ENCODE assay signal across 8 cellular contexts in genomic region chr19:50333235-50333736, GRCh38. TPM values are rescaled to one million over a fixed set of nuclear protein-coding genes. Genes with fewer than 3 reads are reported as not detected.
DNase-seq lines count a peak whose midpoint lies in the region; ATAC-seq and TF ChIP-seq lines count a peak whose summit lies in the region.

No MANE protein-coding gene starts in this region.

- peak overlapping the region; percentile 7 for H4K12ac ChIP-seq in trophoblast cell (ENCODE audit: low read depth, low read length)

- H2BK12ac ChIP-seq in trophoblast cell (ENCODE audit: low read length) = no peak overlapping the region

- no peaks in the 10 kb centered on the region for H3K36me3 ChIP-seq in CD4-positive, alpha-beta memory T cell (ENCODE audit: insufficient read depth, low read length)
- H3K36me3 ChIP-seq in SK-N-SH (replicated peaks in 1 of 2; ENCODE audit: control insufficient read depth in 1 of 2, insufficient read depth in 2 of 2, low read length in 1 of 2) (no peaks in the 10 kb centered on the region), cardiac muscle cell (no peaks in the 10 kb centered on the region), trophoblast cell (ENCODE audit: control insufficient read depth in 1 of 2, insufficient read depth in 2 of 2, low read length in 2 of 2) (peaks cover under 1 to 5% of the 10 kb centered on the region in 2 experiments), thymus (ENCODE audit: control insufficient read depth, insufficient read depth) (no peaks in the 10 kb centered on the region)

- H4K91ac ChIP-seq in trophoblast cell (ENCODE audit: low read depth, low read length) = peak overlapping the region; percentile 100

- peaks cover 51% of the 10 kb centered on the region for H3K4me1 ChIP-seq in CD4-positive, alpha-beta memory T cell (ENCODE audit: insufficient read depth, low read length)
- H3K4me1 ChIP-seq in SK-N-SH (ENCODE audit: control insufficient read depth in 1 of 2, insufficient read depth in 2 of 2, low read depth in 1 of 2, low read length in 1 of 2) (peaks cover 7 to 38% of the 10 kb centered on the region in 2 experiments; a peak in 2 of 4 replicates), cardiac muscle cell (ENCODE audit: low read depth) (peaks cover 13% of the 10 kb centered on the region), trophoblast cell (ENCODE audit: control insufficient read depth in 1 of 2, insufficient read depth in 2 of 2, low read length in 2 of 2) (peaks cover 11 to 19% of the 10 kb centered on the region in 2 experiments), thymus (ENCODE audit: control insufficient read depth, insufficient read depth, low read length) (peaks cover 22% of the 10 kb centered on the region)

- peaks cover 28 to 62% (median 41%) of the 10 kb centered on the region in 4 donors for H3K4me1 Mint-ChIP-seq in CD4-positive, alpha-beta memory T cell

- H2BK5ac ChIP-seq in trophoblast cell (ENCODE audit: low read depth, low read length, poor library complexity) = peak overlapping the region; percentile 99

- no peaks in the 10 kb centered on the region for H3K9me3 ChIP-seq in CD4-positive, alpha-beta memory T cell (ENCODE audit: control insufficient read depth in 1 of 2, low read length in 2 of 2)
- H3K9me3 ChIP-seq in SK-N-SH = no peaks in the 10 kb centered on the region
- H3K9me3 ChIP-seq in cardiac muscle cell (ENCODE audit: low read depth) = no peaks in the 10 kb centered on the region
- peaks cover 4% of the 10 kb centered on the region for H3K9me3 ChIP-seq in trophoblast cell (ENCODE audit: insufficient read depth, low read depth, low read length)
- peaks cover 17% of the 10 kb centered on the region for H3K9me3 ChIP-seq in thymus (ENCODE audit: control insufficient read depth)

- no peak for TF ChIP-seq EP300 in SK-N-SH (IDR thresholded peaks at IDR 0.05; ENCODE audit: borderline replicate concordance in 1 of 2, low read depth in 1 of 2, low read length in 1 of 2)

- H3K14ac ChIP-seq in trophoblast cell (ENCODE audit: low read length) = peak overlapping the region; percentile 58

- peaks cover 0 to 18% (median 10%) of the 10 kb centered on the region in 8 donors for H3K9me3 Mint-ChIP-seq in CD4-positive, alpha-beta memory T cell
- H3K9me3 Mint-ChIP-seq in activated naive CD4-positive, alpha-beta T cell treated with anti-CD3 and anti-CD28 coated beads, Interleukin-2, amount 50 U/mL, for 72 hours = peaks cover 8 to 9% of the 10 kb centered on the region in 2 donors

- no peak for TF ChIP-seq CTCF in SK-N-SH (IDR thresholded peaks at IDR 0.05)
- TF ChIP-seq CTCF in cardiac muscle cell (IDR thresholded peaks at IDR 0.05; ENCODE audit: low read depth, low read length) = peak; percentile 6

- CTCF ChIA-PET in CD4-positive, alpha-beta memory T cell (lab: Charles Lee; ENCODE audit: partially characterized antibody) = interaction anchor here (1.3 to 1.8 kb wide), 2 partner anchors 24 to 43 kb away, joined by 3 to 11 read pairs; partner anchors contain the start of gene NR1H2
- CTCF ChIA-PET in SK-N-SH (lab: Yijun Ruan, JAX) = interaction anchor here (5.2 kb wide), 1 partner anchor 24 kb away, joined by 33 read pairs; no protein-coding TSS in a partner anchor

- H3K18ac ChIP-seq in trophoblast cell (ENCODE audit: low read length) = peak overlapping the region; percentile 12

- intact Hi-C loops in CD4-positive, alpha-beta memory T cell (cut with micrococcal nuclease) = loop anchor here (1.0 to 5.0 kb wide), 4 partner anchors 24 to 471 kb away; partner anchors contain the start of genes JOSD2 and POLD1

- peaks cover 17% of the 10 kb centered on the region for H3K27me3 ChIP-seq in CD4-positive, alpha-beta memory T cell (ENCODE audit: insufficient read depth, low read length)
- H3K27me3 ChIP-seq in SK-N-SH (ENCODE audit: insufficient read depth) = no peaks in the 10 kb centered on the region
- no peaks in the 10 kb centered on the region for H3K27me3 ChIP-seq in cardiac muscle cell
- H3K27me3 ChIP-seq in trophoblast cell (ENCODE audit: insufficient read depth, low read length) = no peaks in the 10 kb centered on the region
- peaks cover 22% of the 10 kb centered on the region for H3K27me3 ChIP-seq in thymus (ENCODE audit: control insufficient read depth, insufficient read depth)

- no peaks in the 10 kb centered on the region for H3K79me2 ChIP-seq in SK-N-SH (ENCODE audit: insufficient read depth)
- peaks cover 20% of the 10 kb centered on the region for H3K79me2 ChIP-seq in trophoblast cell (ENCODE audit: control insufficient read depth, insufficient read depth, low read length, poor library complexity)

- H3K23ac ChIP-seq in trophoblast cell (ENCODE audit: low read length) = no peak overlapping the region

- no peaks in the 10 kb centered on the region for H3K9me2 ChIP-seq in SK-N-SH

- H3K9ac ChIP-seq in SK-N-SH (peak overlapping the region; percentile 28; the same call in 1 of the 2 replicates), trophoblast cell (ENCODE audit: low read length) (no peak overlapping the region)

- TF ChIP-seq RAD21 in SK-N-SH (IDR thresholded peaks at IDR 0.05; ENCODE audit: low read length) = no peak

- H3K4me2 ChIP-seq in SK-N-SH (peak overlapping the region; percentile 64), trophoblast cell (ENCODE audit: low read length) (peak overlapping the region; percentile 60)

- peak overlapping the region; percentile 91 for H3K4ac ChIP-seq in trophoblast cell (ENCODE audit: low read depth, low read length)

- no peaks in the 10 kb centered on the region for H4K20me1 ChIP-seq in SK-N-SH (ENCODE audit: insufficient read depth)

- H3K27ac ChIP-seq in CD4-positive, alpha-beta memory T cell (ENCODE audit: low read depth, low read length) = peak overlapping the region; percentile 3
- peak overlapping the region in 1 of 2 experiments; percentile 88; a peak in 2 of 4 replicates for H3K27ac ChIP-seq in SK-N-SH (ENCODE audit: low read depth in 2 of 2, low read length in 1 of 2)
- peak overlapping the region; percentile 96 for H3K27ac ChIP-seq in cardiac muscle cell
- H3K27ac ChIP-seq in trophoblast cell (ENCODE audit: low read depth, low read length) = peak overlapping the region; percentile 100
- peak overlapping the region; percentile 62 for H3K27ac ChIP-seq in thymus (ENCODE audit: low read depth)

- H3K36me3 Mint-ChIP-seq in CD4-positive, alpha-beta memory T cell = peaks cover 5 to 6% of the 10 kb centered on the region in 2 donors
- H3K36me3 Mint-ChIP-seq in activated naive CD4-positive, alpha-beta T cell treated with anti-CD3 and anti-CD28 coated beads, Interleukin-2, amount 50 U/mL, for 72 hours = peaks cover 25 to 61% of the 10 kb centered on the region in 2 donors

- peak overlapping the region; percentile 99 for H2BK120ac ChIP-seq in trophoblast cell (ENCODE audit: insufficient read depth, low read length, poor library complexity)

- H3K79me1 ChIP-seq in trophoblast cell (ENCODE audit: low read length) = peaks cover 46% of the 10 kb centered on the region

- H4K8ac ChIP-seq in trophoblast cell (ENCODE audit: low read depth, low read length) = peak overlapping the region; percentile 89

- H3K4me3 Mint-ChIP-seq in CD4-positive, alpha-beta memory T cell = peak overlapping the region; percentile 82 to 97 (median 92)

- peaks cover 9% of the 10 kb centered on the region for H3F3A ChIP-seq in SK-N-SH (replicated peaks; ENCODE audit: insufficient read depth)

- H3K27me3 Mint-ChIP-seq in CD4-positive, alpha-beta memory T cell = peaks cover 14 to 38% of the 10 kb centered on the region in 2 donors

- POLR2A ChIA-PET in CD4-positive, alpha-beta memory T cell (lab: Charles Lee; ENCODE audit: partially characterized antibody) = interaction anchor here (1.0 to 3.8 kb wide), 7 partner anchors 14 to 472 kb away, joined by 4 to 27 read pairs (median 6); partner anchors contain the start of genes JOSD2, NR1H2 and POLD1
- POLR2A ChIA-PET in SK-N-SH (lab: Yijun Ruan, JAX) = interaction anchor here (0.7 to 1.5 kb wide), 4 partner anchors 10 to 24 kb away, joined by 3 to 11 read pairs (median 6); no protein-coding TSS in a partner anchor

- peak overlapping the region; percentile 69 to 98 (median 95) for H3K27ac Mint-ChIP-seq in CD4-positive, alpha-beta memory T cell
- peak overlapping the region; percentile 88 to 99 for H3K27ac Mint-ChIP-seq in activated naive CD4-positive, alpha-beta T cell treated with anti-CD3 and anti-CD28 coated beads, Interleukin-2, amount 50 U/mL, for 72 hours

- peak overlapping the region; percentile 67 to 76 for H3K4me3 ChIP-seq in CD4-positive, alpha-beta memory T cell (ENCODE audit: low read length in 2 of 2)
- H3K4me3 ChIP-seq in SK-N-SH (ENCODE audit: low read depth in 2 of 2, low read length in 1 of 2) (peak overlapping the region; percentile 51 to 58), cardiac muscle cell (peak overlapping the region; percentile 46), trophoblast cell (ENCODE audit: low read depth, low read length) (peak overlapping the region; percentile 70), thymus (ENCODE audit: low read length) (peak overlapping the region; percentile 51)

- ATAC-seq in GM19452 (IDR thresholded peaks at IDR 0.05; ENCODE audit: unreplicated experiment) = peak; percentile 47
- ATAC-seq in activated naive CD4-positive, alpha-beta T cell treated with anti-CD3 and anti-CD28 coated beads, Interleukin-2, amount 50 U/mL, for 72 hours = peak; percentile 56 to 59

- WGBS in SK-N-SH (ENCODE audit: low lambda C conversion rate) = under 1% methylated on average over 23 of the region's 34 CpGs
- no CpG with 5 or more reads among the region's 34 CpGs for WGBS in trophoblast cell (ENCODE audit: extremely low coverage, insufficient coverage, insufficient read length)
- WGBS in thymus = 4% methylated on average over 34 of the region's 34 CpGs

- peak in 4 of 5 donors; percentile 88 to 94 (median 92) for DNase-seq in CD4-positive, alpha-beta memory T cell
- DNase-seq in HS-27A (ENCODE audit: low read depth) = peak; percentile 17
- DNase-seq in SK-N-SH = peak; percentile 87
- DNase-seq in activated naive CD4-positive, alpha-beta T cell treated with anti-CD3 and anti-CD28 coated beads, Interleukin-2, amount 50 U/mL, for 72 hours (ENCODE audit: low spot score in 2 of 2) = peak; percentile 88 to 95
- peak; percentile 92 to 95 for DNase-seq in cardiac muscle cell (ENCODE audit: low read depth in 1 of 2, low spot score in 1 of 2)
- peak; percentile 98 to 99 for DNase-seq in trophoblast cell

- H2AFZ ChIP-seq in SK-N-SH (ENCODE audit: low read depth) (peak overlapping the region; percentile 80), trophoblast cell (ENCODE audit: insufficient read depth, low read length, poor library complexity) (peak overlapping the region; percentile 9)

- H2AK5ac ChIP-seq in trophoblast cell (ENCODE audit: low read length) = no peak overlapping the region

RNA-seq across cellular contexts. Expression of gene KCNC3, which starts 4.1 kb away (rescaled TPM):
- 1 to 10 TPM; 1.6 to 1.7 TPM for total RNA-seq in CD4-positive, alpha-beta memory T cell
- not detected for polyA plus RNA-seq in CD4-positive, alpha-beta memory T cell
- polyA plus RNA-seq in SK-N-SH (2012; rRNA removed) (0.26 and 0.30 TPM in 2 replicates), cardiac muscle cell (4.3 and 6.9 TPM in 2 replicates), thymus (6.8 TPM)
- polyA plus RNA-seq in SK-N-SH (2012; cell fraction: cytosol; rRNA removed) = 0.14 and 0.37 TPM in 2 replicates
- 2.4 and 2.7 TPM in 2 replicates for polyA plus RNA-seq in SK-N-SH (2012; cell fraction: nucleus; rRNA removed)
- total RNA-seq in activated naive CD4-positive, alpha-beta T cell treated with anti-CD3 and anti-CD28 coated beads, Interleukin-2, amount 50 U/mL, for 72 hours = 10 to 100 TPM in 1 of 2 donors, 1 to 10 TPM in 1; 5.1 to 24.1 TPM
- total RNA-seq in cardiac muscle cell = 6.9 and 8.2 TPM in 2 replicates
- 22.5 and 22.6 TPM in 2 replicates for polyA plus RNA-seq in trophoblast cell (2013)

RNA-seq across cellular contexts. Expression of gene NAPSA, which starts 32.2 kb away (rescaled TPM):
- total RNA-seq in CD4-positive, alpha-beta memory T cell = 1 to 10 TPM; 4.8 to 6.6 TPM
- under 1 TPM; 0.57 to 0.61 TPM for polyA plus RNA-seq in CD4-positive, alpha-beta memory T cell
- polyA plus RNA-seq in SK-N-SH (2012; rRNA removed) = 0.43 and 0.76 TPM in 2 replicates
- polyA plus RNA-seq in SK-N-SH (2012; cell fraction: cytosol; rRNA removed) = 0.05 and 0.20 TPM in 2 replicates
- 3.4 and 4.7 TPM in 2 replicates for polyA plus RNA-seq in SK-N-SH (2012; cell fraction: nucleus; rRNA removed)
- 100 to 1,000 TPM in 1 of 2 donors, 10 to 100 TPM in 1; 90.8 to 166 TPM for total RNA-seq in activated naive CD4-positive, alpha-beta T cell treated with anti-CD3 and anti-CD28 coated beads, Interleukin-2, amount 50 U/mL, for 72 hours
- 0.32 and 3.5 TPM in 2 replicates for total RNA-seq in cardiac muscle cell
- 0.53 and 1.8 TPM in 2 replicates for polyA plus RNA-seq in cardiac muscle cell
- 0.25 and 0.26 TPM in 2 replicates for polyA plus RNA-seq in trophoblast cell (2013)
- 6.4 TPM for polyA plus RNA-seq in thymus

RNA-seq across cellular contexts. Expression of gene NR1H2, which starts 43.0 kb away (rescaled TPM):
- total RNA-seq in CD4-positive, alpha-beta memory T cell = 100 to 1,000 TPM; 103 to 109 TPM
- 10 to 100 TPM; 86.9 to 88.0 TPM for polyA plus RNA-seq in CD4-positive, alpha-beta memory T cell
- 72.8 and 108 TPM in 2 replicates for polyA plus RNA-seq in SK-N-SH (2012; rRNA removed)
- 66.3 and 75.1 TPM in 2 replicates for polyA plus RNA-seq in SK-N-SH (2012; cell fraction: cytosol; rRNA removed)
- 141 and 150 TPM in 2 replicates for polyA plus RNA-seq in SK-N-SH (2012; cell fraction: nucleus; rRNA removed)
- total RNA-seq in activated naive CD4-positive, alpha-beta T cell treated with anti-CD3 and anti-CD28 coated beads, Interleukin-2, amount 50 U/mL, for 72 hours = 10 to 100 TPM; 51.1 to 61.2 TPM
- total RNA-seq in cardiac muscle cell = 58.4 and 60.1 TPM in 2 replicates
- polyA plus RNA-seq in cardiac muscle cell = 58.3 and 62.0 TPM in 2 replicates
- 21.2 and 22.6 TPM in 2 replicates for polyA plus RNA-seq in trophoblast cell (2013)
- polyA plus RNA-seq in thymus = 57.2 TPM

RNA-seq across cellular contexts. Expression of gene POLD1, which starts 50.9 kb away (rescaled TPM):
- total RNA-seq in CD4-positive, alpha-beta memory T cell = 10 to 100 TPM; 40.4 to 41.1 TPM
- 10 to 100 TPM; 29.3 to 30.7 TPM for polyA plus RNA-seq in CD4-positive, alpha-beta memory T cell
- polyA plus RNA-seq in SK-N-SH (2012; rRNA removed) = 28.6 and 33.6 TPM in 2 replicates
- polyA plus RNA-seq in SK-N-SH (2012; cell fraction: cytosol; rRNA removed) = 8.1 and 14.9 TPM in 2 replicates
- 109 and 151 TPM in 2 replicates for polyA plus RNA-seq in SK-N-SH (2012; cell fraction: nucleus; rRNA removed)
- total RNA-seq in activated naive CD4-positive, alpha-beta T cell treated with anti-CD3 and anti-CD28 coated beads, Interleukin-2, amount 50 U/mL, for 72 hours = 100 to 1,000 TPM; 183 to 254 TPM
- 70.7 and 73.8 TPM in 2 replicates for total RNA-seq in cardiac muscle cell
- 62.3 and 74.3 TPM in 2 replicates for polyA plus RNA-seq in cardiac muscle cell
- 42.3 and 44.2 TPM in 2 replicates for polyA plus RNA-seq in trophoblast cell (2013)
- polyA plus RNA-seq in thymus = 39.5 TPM

Comparison
In these comparisons a context has a peak if more than half of its experiments do, and no peak if none do; other contexts are left out.
1. DNase-seq: peak in every context shown above with its lines; median percentile 98 in trophoblast cell; 94 in cardiac muscle cell; 92 in CD4-positive, alpha-beta memory T cell; 92 in activated naive CD4-positive, alpha-beta T cell treated with anti-CD3 and anti-CD28 coated beads, Interleukin-2, amount 50 U/mL, for 72 hours; 87 in SK-N-SH; 17 in HS-27A.